14 cellular contexts compared by ENCODE assay signal in genomic region chr5:109242518-109242917, GRCh38.
"Had no signal": no experiment of that assay in that cellular context is flagged by ENCODE, and none has a peak within 500 bp of the region (broad histone marks: within the 10 kb centered on the region; RNA-seq: fewer than 3 reads in every experiment).

No MANE protein-coding gene starts in this region.

- FAIRE-seq: keratinocyte had no signal

- ATAC-seq: gastroesophageal sphincter, right lobe of liver had no signal

- DNase-seq: activated CD4-positive, alpha-beta memory T cell treated with anti-CD3 and anti-CD28 coated beads, Interleukin-2, amount 10 ng/mL, durations not matched to agents 7 days and 5 days; activated CD8-positive, alpha-beta memory T cell treated with anti-CD3 and anti-CD28 coated beads, Interleukin-2, amount 50 U/mL, for 4 hours; activated naive CD8-positive, alpha-beta T cell treated with anti-CD3 and anti-CD28 coated beads, Interleukin-2, amount 10 ng/mL, durations not matched to agents 7 days and 5 days; caudate nucleus; cortex of kidney; effector memory CD4-positive, alpha-beta T cell; left ventricle myocardium inferior; mesendoderm; nephron progenitor cell; right lobe of liver; stimulated activated CD4-positive, alpha-beta T cell treated with anti-CD3 and anti-CD28 coated beads, Interleukin-2, amount 100 ng/mL, for 48 hours; stomach had no signal
